Comparison of ENCODE assay signal across 20 cellular contexts in the genomic region with DNA sequence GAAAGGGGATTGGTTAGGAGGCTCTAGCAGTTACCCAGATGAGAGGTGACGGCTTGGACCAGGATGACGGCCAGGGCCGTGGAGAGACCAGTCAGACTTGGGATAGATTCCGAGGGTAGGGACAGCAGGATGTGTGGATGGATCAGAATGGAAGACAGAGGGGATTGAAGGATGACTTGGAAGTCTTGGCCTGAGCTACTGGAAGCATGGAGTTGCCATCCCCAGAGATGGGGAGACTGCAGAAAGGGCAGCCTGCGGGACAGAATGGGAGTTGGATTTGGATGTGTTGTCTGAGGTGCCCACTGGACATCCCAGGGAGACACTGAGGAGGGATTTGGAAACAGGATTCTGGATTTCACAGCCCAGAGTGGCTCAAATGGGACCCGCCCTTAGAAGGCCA.
"Had no signal": no experiment of that assay in that cellular context is flagged by ENCODE, and none has a peak within 500 bp of the region (broad histone marks: within the 10 kb centered on the region; RNA-seq: fewer than 3 reads in every experiment).

No MANE protein-coding gene starts in this region.

- H3K27me3 ChIP-seq: gastroesophageal sphincter, hepatocyte, ovary, testis, transverse colon had no signal

- FAIRE-seq: colon had no signal

- H3K4me3 ChIP-seq: esophagus squamous epithelium, gastroesophageal sphincter, hepatocyte, mucosa of descending colon, ovary, smooth muscle cell, testis, transverse colon had no signal

- ATAC-seq: effector memory CD8-positive, alpha-beta T cell; gastroesophageal sphincter; left colon; mucosa of descending colon; naive thymus-derived CD8-positive, alpha-beta T cell; right cardiac atrium; stimulated activated naive B cell treated with anti-CD40 and anti-IgM and Interleukin-4, amounts not matched to agents 10 μg/mL and 1 μg/mL and 100 μg/mL, for 72 hours; stimulated activated naive CD8-positive, alpha-beta T cell treated with anti-CD3 and anti-CD28 coated beads, Interleukin-15, amount 100 ng/mL, for 72 hours had no signal

- DNase-seq: effector memory CD8-positive, alpha-beta T cell; esophagus squamous epithelium; foreskin fibroblast; left colon; mucosa of descending colon; nucleus accumbens; stimulated activated CD4-positive, alpha-beta T cell treated with anti-CD3 and anti-CD28 coated beads, Interleukin-15, amount 100 ng/mL, for 24 hours; stimulated activated CD4-positive, alpha-beta T cell treated with anti-CD3 and anti-CD28 coated beads, Interleukin-1b, Interleukin-23, amount 100 ng/mL, for 48 hours; stimulated activated CD4-positive, alpha-beta T cell treated with anti-CD3 and anti-CD28 coated beads, Interleukin-4, amount 100 ng/mL, for 4 hours; stimulated activated naive B cell treated with anti-CD40 and anti-IgM and Interleukin-4, amounts not matched to agents 10 μg/mL and 1 μg/mL and 100 μg/mL, for 72 hours; stimulated activated naive CD8-positive, alpha-beta T cell treated with anti-CD3 and anti-CD28 coated beads, Interleukin-15, amount 100 ng/mL, for 72 hours; testis; transverse colon had no signal

- H3K36me3 ChIP-seq: esophagus squamous epithelium, gastroesophageal sphincter, ovary, transverse colon had no signal

- H3K27ac ChIP-seq: esophagus squamous epithelium, gastroesophageal sphincter, hepatocyte, ovary, testis, transverse colon had no signal

- H3K4me1 ChIP-seq: esophagus squamous epithelium, gastroesophageal sphincter, testis had no signal

- H3K9me3 ChIP-seq: esophagus squamous epithelium, gastroesophageal sphincter, mucosa of descending colon, ovary, testis, transverse colon had no signal
